Comparison of ENCODE assay signal across 17 cellular contexts in the genomic region with DNA sequence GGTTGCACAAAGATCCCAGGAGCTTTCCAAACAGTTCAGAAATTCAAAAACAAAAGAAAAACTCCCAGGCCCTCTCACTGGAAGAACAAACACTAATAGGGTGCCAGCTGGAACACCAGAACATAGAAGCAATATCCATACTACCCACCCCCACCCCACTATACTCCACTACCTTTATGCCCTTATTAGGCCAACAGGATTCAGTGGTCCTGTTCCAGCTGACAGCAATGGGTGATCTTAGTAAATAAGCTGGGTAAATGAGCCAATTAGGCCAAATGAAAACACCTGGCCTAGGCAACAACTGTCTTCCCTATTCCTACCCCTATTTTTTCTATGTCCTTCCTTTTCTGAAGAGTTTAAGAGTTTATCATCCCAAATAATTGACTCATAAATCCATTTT.
"Had no signal": no experiment of that assay in that cellular context is flagged by ENCODE, and none has a peak within 500 bp of the region (broad histone marks: within the 10 kb centered on the region; RNA-seq: fewer than 3 reads in every experiment).

No MANE protein-coding gene starts in this region.

- H3K4me1 Mint-ChIP-seq: nephron had no signal

- H3K9me3 ChIP-seq: heart left ventricle, pancreas had no signal

- H3K4me1 ChIP-seq: heart left ventricle, pancreas had no signal

- DNase-seq: effector CD4-positive, alpha-beta T cell; foreskin melanocyte; heart left ventricle; hippocampal formation; left colon; left ventricle myocardium superior; naive B cell; occipital lobe; pancreas; right cardiac atrium; small intestine; stimulated activated CD4-positive, alpha-beta T cell treated with anti-CD3 and anti-CD28 coated beads, Interleukin-12 subunit alpha, Interleukin-12 subunit beta, amount 100 ng/mL, for 4 hours; stimulated activated naive CD4-positive, alpha-beta T cell treated with Interleukin-2 at 50 U/mL for 16 hours; trophoblast cell had no signal

- H3K4me3 ChIP-seq: heart left ventricle, lung, pancreas had no signal

- ATAC-seq: heart left ventricle, left colon, left ventricle myocardium superior, pancreas, right cardiac atrium had no signal

- H3K27me3 Mint-ChIP-seq: naive B cell, progenitor cell of endocrine pancreas had no signal

- H3K27me3 ChIP-seq: heart left ventricle, pancreas had no signal

- H3K9me3 Mint-ChIP-seq: naive B cell, nephron had no signal

- H3K27ac Mint-ChIP-seq: nephron, progenitor cell of endocrine pancreas had no signal

- FAIRE-seq: pancreas, small intestine had no signal

- H3K27ac ChIP-seq: heart left ventricle, pancreas had no signal

- H3K4me3 Mint-ChIP-seq: naive B cell, nephron had no signal
